In genomic region chr4:56909083-56909981, GRCh38 we compare ENCODE assay signal across 8 cellular contexts. TPM values are rescaled to one million over a fixed set of nuclear protein-coding genes. Genes with fewer than 3 reads are reported as not detected.
DNase-seq lines count a peak whose midpoint lies in the region; ATAC-seq, FAIRE-seq and TF ChIP-seq lines count a peak whose summit lies in the region.

No MANE protein-coding gene starts in this region.

- H3K9me2 ChIP-seq in Karpas-422 (replicated peaks; ENCODE audit: insufficient read depth, low read length) = no peaks in the 10 kb centered on the region

- H3K27ac ChIP-seq in Karpas-422 (ENCODE audit: low read length) = peak overlapping the region; percentile 83
- H3K27ac ChIP-seq in effector memory CD4-positive, alpha-beta T cell (ENCODE audit: insufficient read depth, low read length, poor library complexity, severe bottlenecking) = peak overlapping the region; percentile 91
- H3K27ac ChIP-seq in lower lobe of right lung = peak overlapping the region; percentile 94

- H3K9me3 Mint-ChIP-seq in activated B cell treated with CpG ODN at 0.5 μM for 24 hours = no peaks in the 10 kb centered on the region
- no peaks in the 10 kb centered on the region for H3K9me3 Mint-ChIP-seq in stimulated activated naive B cell treated with anti-CD40 and anti-IgM and Interleukin-4, amounts not matched to agents 10 μg/mL and 1 μg/mL and 100 μg/mL, for 72 hours

- H4K20me1 ChIP-seq in Karpas-422 (ENCODE audit: insufficient read depth, low read depth, low read length) = no peaks in the 10 kb centered on the region

- TF ChIP-seq CTCF in activated B cell treated with CpG ODN at 0.5 μM for 24 hours (IDR thresholded peaks at IDR 0.05) = no peak
- TF ChIP-seq CTCF in lower lobe of right lung (IDR thresholded peaks at IDR 0.05) = no peak

- intact Hi-C loops in activated B cell treated with CpG ODN at 0.5 μM for 24 hours (cut with micrococcal nuclease) = loop anchor here (1.0 to 5.0 kb wide), 5 partner anchors 89 to 1513 kb away; partner anchors contain the start of genes AASDH, CLOCK and SPINK2
- intact Hi-C loops in lower lobe of right lung (cut with DNase I) = no loop called here

- H3K4me2 ChIP-seq in Karpas-422 (ENCODE audit: low read depth, low read length, poor library complexity, severe bottlenecking) = peak overlapping the region; percentile 89

- H3K4me3 ChIP-seq in Karpas-422 (ENCODE audit: low read length) (peak overlapping the region; percentile 76), lower lobe of right lung (peak overlapping the region; percentile 97)
- peak overlapping the region; percentile 98 for H3K4me3 ChIP-seq in effector memory CD4-positive, alpha-beta T cell (ENCODE audit: insufficient read depth, low read depth, low read length, poor library complexity, severe bottlenecking)

- peaks cover 16% of the 10 kb centered on the region for H3K36me3 Mint-ChIP-seq in activated B cell treated with CpG ODN at 0.5 μM for 24 hours (ENCODE audit: low read depth)
- peaks cover 7 to 8% of the 10 kb centered on the region in 2 donors for H3K36me3 Mint-ChIP-seq in stimulated activated naive B cell treated with anti-CD40 and anti-IgM and Interleukin-4, amounts not matched to agents 10 μg/mL and 1 μg/mL and 100 μg/mL, for 72 hours

- DNase-seq in NCI-H2227 (lab: John Stamatoyannopoulos, UW; ENCODE audit: unreplicated experiment) = peak; percentile 3
- DNase-seq in NCI-H2227 treated with DMSO at 0.1 percent for 48 hours (lab: John Stamatoyannopoulos, UW) = no peak
- peak; percentile 51 for DNase-seq in H54 (ENCODE audit: insufficient read length, low spot score)
- DNase-seq in Karpas-422 = peak; percentile 91
- no peak for DNase-seq in activated B cell treated with CpG ODN at 0.5 μM for 24 hours
- DNase-seq in effector memory CD4-positive, alpha-beta T cell = peak in 2 of 3 donors; percentile 18 to 32
- DNase-seq in lower lobe of right lung = peak; percentile 73
- no peak for DNase-seq in stimulated activated naive B cell treated with anti-CD40 and anti-IgM and Interleukin-4, amounts not matched to agents 10 μg/mL and 1 μg/mL and 100 μg/mL, for 72 hours

- no peaks in the 10 kb centered on the region for H3K27me3 ChIP-seq in Karpas-422 (ENCODE audit: low read length)
- H3K27me3 ChIP-seq in effector memory CD4-positive, alpha-beta T cell (replicated peaks; ENCODE audit: control insufficient read depth, insufficient read depth, low read length, poor library complexity, severe bottlenecking) = no peaks in the 10 kb centered on the region
- H3K27me3 ChIP-seq in lower lobe of right lung (ENCODE audit: low read depth) = no peaks in the 10 kb centered on the region

- peak overlapping the region; percentile 96 for H3K27ac Mint-ChIP-seq in activated B cell treated with CpG ODN at 0.5 μM for 24 hours
- peak overlapping the region; percentile 98 for H3K27ac Mint-ChIP-seq in stimulated activated naive B cell treated with anti-CD40 and anti-IgM and Interleukin-4, amounts not matched to agents 10 μg/mL and 1 μg/mL and 100 μg/mL, for 72 hours

- POLR2A ChIA-PET in activated B cell treated with CpG ODN at 0.5 μM for 24 hours (lab: Charles Lee) = interaction anchor here (0.7 to 4.5 kb wide), 5 partner anchors 8 to 522 kb away, joined by 3 to 127 read pairs (median 22); partner anchors contain the start of genes AASDH, NOA1, PAICS and POLR2B

- H3K4me1 Mint-ChIP-seq in activated B cell treated with CpG ODN at 0.5 μM for 24 hours = peaks cover 52% of the 10 kb centered on the region
- H3K4me1 Mint-ChIP-seq in stimulated activated naive B cell treated with anti-CD40 and anti-IgM and Interleukin-4, amounts not matched to agents 10 μg/mL and 1 μg/mL and 100 μg/mL, for 72 hours = peaks cover 23 to 42% of the 10 kb centered on the region in 2 donors

- H3K9me3 ChIP-seq in Karpas-422 (ENCODE audit: low read length) = no peaks in the 10 kb centered on the region
- no peaks in the 10 kb centered on the region for H3K9me3 ChIP-seq in effector memory CD4-positive, alpha-beta T cell (ENCODE audit: control insufficient read depth, low read length)
- H3K9me3 ChIP-seq in lower lobe of right lung = no peaks in the 10 kb centered on the region

- H3K9ac ChIP-seq in Karpas-422 (ENCODE audit: low read length) = peak overlapping the region; percentile 97

- H3K4me1 ChIP-seq in Karpas-422 (ENCODE audit: low read length) (peaks cover 39% of the 10 kb centered on the region), lower lobe of right lung (peaks cover 51% of the 10 kb centered on the region)
- H3K4me1 ChIP-seq in effector memory CD4-positive, alpha-beta T cell (ENCODE audit: control insufficient read depth, insufficient read depth, low read length, poor library complexity, severe bottlenecking) = peaks cover 34% of the 10 kb centered on the region

- H3K27me3 Mint-ChIP-seq in activated B cell treated with CpG ODN at 0.5 μM for 24 hours = no peaks in the 10 kb centered on the region
- no peaks in the 10 kb centered on the region for H3K27me3 Mint-ChIP-seq in stimulated activated naive B cell treated with anti-CD40 and anti-IgM and Interleukin-4, amounts not matched to agents 10 μg/mL and 1 μg/mL and 100 μg/mL, for 72 hours

- H3K4me3 Mint-ChIP-seq in activated B cell treated with CpG ODN at 0.5 μM for 24 hours = peak overlapping the region; percentile 91
- H3K4me3 Mint-ChIP-seq in stimulated activated naive B cell treated with anti-CD40 and anti-IgM and Interleukin-4, amounts not matched to agents 10 μg/mL and 1 μg/mL and 100 μg/mL, for 72 hours = peak overlapping the region; percentile 99

- ATAC-seq in activated B cell treated with CpG ODN at 0.5 μM for 24 hours (ENCODE audit: low read depth) (peak; percentile 29), lower lobe of right lung (peak; percentile 11 to 24)
- ATAC-seq in stimulated activated naive B cell treated with anti-CD40 and anti-IgM and Interleukin-4, amounts not matched to agents 10 μg/mL and 1 μg/mL and 100 μg/mL, for 72 hours (replicated peaks) = peak; percentile 56

- H2AFZ ChIP-seq in Karpas-422 (ENCODE audit: low read length) = peak overlapping the region; percentile 84; the same call in 1 of the 2 replicates

- H3K36me3 ChIP-seq in Karpas-422 (ENCODE audit: insufficient read depth, low read length) (peaks cover 10% of the 10 kb centered on the region; the same call in 1 of the 2 replicates), lower lobe of right lung (peaks cover 27% of the 10 kb centered on the region)
- H3K36me3 ChIP-seq in effector memory CD4-positive, alpha-beta T cell (ENCODE audit: control insufficient read depth, insufficient read depth, low read length) = no peaks in the 10 kb centered on the region

- CTCF ChIA-PET in activated B cell treated with CpG ODN at 0.5 μM for 24 hours (lab: Charles Lee) = interaction anchor here (1.3 to 2.8 kb wide), 3 partner anchors 68 to 109 kb away, joined by 3 to 17 read pairs (median 5); partner anchors contain the start of genes NOA1 and POLR2B

- TF ChIP-seq POLR2A in H54 (IDR thresholded peaks at IDR 0.05; ENCODE audit: low read depth, low read length) = no peak

- FAIRE-seq in H54 (lab: Jason Lieb, UNC) = no peak

- peaks cover 55% of the 10 kb centered on the region for H3K79me2 ChIP-seq in Karpas-422 (ENCODE audit: low read length)

RNA-seq across cellular contexts. Expression of gene REST, which starts 1.6 kb away (rescaled TPM):
- 39.9 and 52.0 TPM in 2 replicates for total RNA-seq in Karpas-422 (2014; rRNA removed; shearing (Covaris generic); ENCODE audit: low replicate concordance)
- total RNA-seq in activated B cell treated with CpG ODN at 0.5 μM for 24 hours = 48.3 and 49.1 TPM in 2 replicates
- 39.5 TPM for total RNA-seq in lower lobe of right lung

Comparison
In these comparisons a context has a peak if more than half of its experiments do, and no peak if none do; other contexts are left out.
1. DNase-seq: peak in NCI-H2227 (single experiment), H54 (single experiment), Karpas-422 (single experiment), effector memory CD4-positive, alpha-beta T cell (2 of 3) and lower lobe of right lung (single experiment); none in NCI-H2227 treated with DMSO at 0.1 percent for 48 hours (single experiment), activated B cell treated with CpG ODN at 0.5 μM for 24 hours (single experiment) and stimulated activated naive B cell treated with anti-CD40 and anti-IgM and Interleukin-4, amounts not matched to agents 10 μg/mL and 1 μg/mL and 100 μg/mL, for 72 hours (single experiment).
2. Peak in every context shown above with its lines, with median percentiles within 50 percentile points of each other: H3K27ac ChIP-seq, H3K4me3 ChIP-seq and ATAC-seq.